Comparison of ENCODE assay signal across 15 cellular contexts in genomic region chr14:42994001-42994736, GRCh38.
A peak's percentile ranks its signal among the peaks of the same experiment; 100 is the strongest.
DNase-seq lines count a peak whose midpoint lies in the region; ATAC-seq and TF ChIP-seq lines count a peak whose summit lies in the region.
"Had no signal": no experiment of that assay in that cellular context is flagged by ENCODE, and none has a peak within 500 bp of the region (broad histone marks: within the 10 kb centered on the region; RNA-seq: fewer than 3 reads in every experiment).

No MANE protein-coding gene starts in this region.

- H3K36me3 Mint-ChIP-seq in type B pancreatic cell, result no peaks in the 10 kb centered on the region
- H3K36me3 Mint-ChIP-seq in CD8-positive, alpha-beta T cell, result no peaks in the 10 kb centered on the region
- H3K36me3 Mint-ChIP-seq: activated naive CD8-positive, alpha-beta T cell; naive B cell had no signal

- no peak for TF ChIP-seq POLR2A in prostate gland (IDR thresholded peaks at IDR 0.05)

- intact Hi-C loops in CD8-positive, alpha-beta T cell (cut with DNase I, micrococcal nuclease), result no loop called here
- intact Hi-C loops in heart right ventricle (cut with DNase I) (no loop called here), prostate gland (cut with DNase I) (loop anchor here (10.0 kb wide), 1 partner anchor 371 kb away; no protein-coding TSS in a partner anchor)

- H3K9me3 ChIP-seq in SU-DHL-6 (ENCODE audit: insufficient read depth, low read length) (peaks cover 3% of the 10 kb centered on the region; the same call in 1 of the 2 replicates), heart right ventricle (peaks cover 0 to 13% (median 0%) of the 10 kb centered on the region in 11 donors), prostate gland (no peaks in the 10 kb centered on the region)
- H3K9me3 ChIP-seq in CD8-positive, alpha-beta T cell (ENCODE audit: low read length), result no peaks in the 10 kb centered on the region
- H3K9me3 ChIP-seq: lower lobe of right lung had no signal

- H3K4me2 ChIP-seq in SU-DHL-6 (ENCODE audit: low read depth, low read length, poor library complexity, severe bottlenecking), result no peak overlapping the region
- H3K4me2 ChIP-seq: KMS-11 had no signal

- no peaks in the 10 kb centered on the region for H3K4me1 Mint-ChIP-seq in type B pancreatic cell (ENCODE audit: unreplicated experiment)
- no peaks in the 10 kb centered on the region for H3K4me1 Mint-ChIP-seq in CD8-positive, alpha-beta T cell (ENCODE audit: low read depth)
- H3K4me1 Mint-ChIP-seq: naive B cell had no signal

- no peak overlapping the region for H3K4me3 Mint-ChIP-seq in type B pancreatic cell
- H3K4me3 Mint-ChIP-seq in CD8-positive, alpha-beta T cell, result no peak overlapping the region
- H3K4me3 Mint-ChIP-seq: activated naive CD8-positive, alpha-beta T cell; naive B cell had no signal

- WGBS in heart right ventricle, 2 donors, result 68 to 74% methylated on average over 3 of the region's 3 CpGs
- 75% methylated on average over 3 of the region's 3 CpGs for WGBS in prostate gland

- H3K27ac Mint-ChIP-seq in type B pancreatic cell, result peak overlapping the region; percentile 31
- H3K27ac Mint-ChIP-seq in CD8-positive, alpha-beta T cell, result no peak overlapping the region
- H3K27ac Mint-ChIP-seq: activated naive CD8-positive, alpha-beta T cell; naive B cell had no signal

- no peaks in the 10 kb centered on the region for H3K27me3 Mint-ChIP-seq in type B pancreatic cell
- H3K27me3 Mint-ChIP-seq in CD8-positive, alpha-beta T cell (ENCODE audit: low read depth), result no peaks in the 10 kb centered on the region
- H3K27me3 Mint-ChIP-seq: activated naive CD8-positive, alpha-beta T cell; naive B cell had no signal

- H3K36me3 ChIP-seq in SU-DHL-6 (ENCODE audit: low read length) (no peaks in the 10 kb centered on the region), heart right ventricle (no peaks in the 10 kb centered on the region), prostate gland (no peaks in the 10 kb centered on the region)
- H3K36me3 ChIP-seq in CD8-positive, alpha-beta T cell (ENCODE audit: insufficient read depth, low read length), result no peaks in the 10 kb centered on the region
- H3K36me3 ChIP-seq: lower lobe of right lung had no signal

- no peak overlapping the region for H3K4me3 ChIP-seq in SU-DHL-6 (ENCODE audit: insufficient read depth, low read length, poor library complexity, severe bottlenecking)
- no peak overlapping the region for H3K4me3 ChIP-seq in fibroblast of the aortic adventitia (ENCODE audit: low read depth, low read length)
- no peak overlapping the region for H3K4me3 ChIP-seq in CD8-positive, alpha-beta T cell (ENCODE audit: low read depth, low read length)
- H3K4me3 ChIP-seq in heart right ventricle, result no peak overlapping the region
- H3K4me3 ChIP-seq in prostate gland, result no peak overlapping the region
- H3K4me3 ChIP-seq: lower lobe of right lung had no signal

- H3F3A ChIP-seq in SU-DHL-6 (ENCODE audit: insufficient read depth), result no peaks in the 10 kb centered on the region

- H3K27me3 ChIP-seq in SU-DHL-6 (ENCODE audit: low read length), result no peaks in the 10 kb centered on the region
- no peaks in the 10 kb centered on the region for H3K27me3 ChIP-seq in CD8-positive, alpha-beta T cell (ENCODE audit: insufficient read depth, low read length)
- no peaks in the 10 kb centered on the region for H3K27me3 ChIP-seq in heart right ventricle
- no peaks in the 10 kb centered on the region for H3K27me3 ChIP-seq in prostate gland (replicated peaks; ENCODE audit: insufficient read depth)

- peak overlapping the region; percentile 86 for H2AFZ ChIP-seq in SU-DHL-6 (ENCODE audit: low read depth, low read length, severe bottlenecking)

- ATAC-seq in CD8-positive, alpha-beta T cell, result no peak
- no peak for ATAC-seq in heart right ventricle
- ATAC-seq: lower lobe of right lung had no signal

- H3K79me2 ChIP-seq in SU-DHL-6 (ENCODE audit: insufficient read depth, low read length), result no peaks in the 10 kb centered on the region

- H3K27ac ChIP-seq in SU-DHL-6 (ENCODE audit: low read depth, low read length), result no peak overlapping the region
- H3K27ac ChIP-seq in CD8-positive, alpha-beta T cell (ENCODE audit: low read depth, low read length), result no peak overlapping the region
- H3K27ac ChIP-seq in heart right ventricle, result no peak overlapping the region
- no peak overlapping the region for H3K27ac ChIP-seq in prostate gland
- H3K27ac ChIP-seq: KMS-11, lower lobe of right lung had no signal

- POLR2A ChIA-PET in CD8-positive, alpha-beta T cell (lab: Charles Lee), result no interaction called here

- DNase-seq in SIG-M5 treated with dmso at 0.1 percent for 504 hours (lab: John Stamatoyannopoulos, UW; ENCODE audit: unreplicated experiment) (peak; percentile 6), SIG-M5 (lab: John Stamatoyannopoulos, UW) (no peak), fibroblast of the aortic adventitia (ENCODE audit: low read depth) (peak; percentile 87), type B pancreatic cell (ENCODE audit: extremely low spot score, unreplicated experiment) (no peak), heart right ventricle (no peak), prostate gland (ENCODE audit: low spot score) (no peak)
- no peak for DNase-seq in CD8-positive, alpha-beta T cell
- DNase-seq: activated T-cell treated with anti-CD3 and anti-CD28 coated beads, Interleukin-2, amount 50 U/mL, for 1 hour; lower lobe of right lung; naive B cell; NCI-H510A; stimulated activated naive CD4-positive, alpha-beta T cell treated with Interleukin-2 at 50 U/mL for 16 hours had no signal

- no peak overlapping the region for H3K9ac ChIP-seq in SU-DHL-6 (ENCODE audit: low read length)
- H3K9ac ChIP-seq: KMS-11 had no signal

- CTCF ChIA-PET in CD8-positive, alpha-beta T cell (lab: Charles Lee), result no interaction called here

- H3K9me2 ChIP-seq in SU-DHL-6 (replicated peaks; ENCODE audit: insufficient read depth, low read length), result no peaks in the 10 kb centered on the region

- TF ChIP-seq CTCF in SU-DHL-6 (IDR thresholded peaks at IDR 0.05; ENCODE audit: insufficient read depth, low read length, poor library complexity, severe bottlenecking), result no peak
- TF ChIP-seq CTCF in fibroblast of the aortic adventitia (IDR thresholded peaks at IDR 0.05; ENCODE audit: insufficient read depth, low read length), result peak; percentile 37
- TF ChIP-seq CTCF in type B pancreatic cell (conservative IDR thresholded peaks at IDR 0.05), result no peak
- TF ChIP-seq CTCF in CD8-positive, alpha-beta T cell (IDR thresholded peaks at IDR 0.05), result no peak
- no peak for TF ChIP-seq CTCF in heart right ventricle (IDR thresholded peaks at IDR 0.05)
- no peak for TF ChIP-seq CTCF in prostate gland (IDR thresholded peaks at IDR 0.05)

- H3K4me1 ChIP-seq in CD8-positive, alpha-beta T cell (ENCODE audit: insufficient read depth, low read length), result no peaks in the 10 kb centered on the region
- H3K4me1 ChIP-seq in heart right ventricle, result no peaks in the 10 kb centered on the region
- H3K4me1 ChIP-seq in prostate gland (replicated peaks), result no peaks in the 10 kb centered on the region
- H3K4me1 ChIP-seq: lower lobe of right lung had no signal

- H3K9me3 Mint-ChIP-seq in type B pancreatic cell, result no peaks in the 10 kb centered on the region
- peaks cover 5% of the 10 kb centered on the region for H3K9me3 Mint-ChIP-seq in CD8-positive, alpha-beta T cell

- no peaks in the 10 kb centered on the region for H4K20me1 ChIP-seq in SU-DHL-6 (ENCODE audit: low read depth, low read length)

Comparison
In these comparisons a context has a peak if more than half of its experiments do, and no peak if none do; other contexts are left out.
1. DNase-seq: peak in SIG-M5 treated with dmso at 0.1 percent for 504 hours (single experiment) and fibroblast of the aortic adventitia (single experiment); none in SIG-M5 (single experiment), type B pancreatic cell (single experiment), CD8-positive, alpha-beta T cell (0 of 7), heart right ventricle (0 of 2) and prostate gland (single experiment).